ENCODE assay signal across 14 cellular contexts in the genomic region with DNA sequence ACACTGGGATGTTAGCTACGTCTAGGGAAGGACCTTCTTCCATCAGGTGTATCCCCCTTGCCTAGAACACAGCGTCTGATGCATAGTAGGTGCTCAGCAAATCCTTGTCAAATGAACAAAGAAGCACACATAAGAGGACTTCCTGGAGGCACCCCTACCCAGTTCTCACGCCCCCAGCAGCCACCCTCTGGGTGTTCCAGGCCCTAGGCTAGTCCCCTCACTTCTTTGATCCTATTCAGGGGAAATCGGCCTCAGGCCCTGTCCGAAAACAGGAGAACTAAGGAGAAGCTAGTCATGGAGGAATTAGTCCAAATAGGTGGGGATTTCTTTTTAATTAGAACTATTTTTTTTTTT.
A peak's percentile ranks its signal among the peaks of the same experiment; 100 is the strongest.
DNase-seq lines count a peak whose midpoint lies in the region; ATAC-seq and TF ChIP-seq lines count a peak whose summit lies in the region.
"Had no signal": no experiment of that assay in that cellular context is flagged by ENCODE, and none has a peak within 500 bp of the region (broad histone marks: within the 10 kb centered on the region; RNA-seq: fewer than 3 reads in every experiment).

No MANE protein-coding gene starts in this region.

- POLR2A ChIA-PET in CD8-positive, alpha-beta T cell (lab: Charles Lee): no interaction called here
- POLR2A ChIA-PET in activated CD8-positive, alpha-beta T cell treated with anti-CD3 and anti-CD28 coated beads for 36 hours (lab: Charles Lee): no interaction called here

- peak overlapping the region; percentile 19 for H3K18ac ChIP-seq in mesendoderm (ENCODE audit: low read length)

- intact Hi-C loops in colonic mucosa (cut with DNase I): no loop called here
- intact Hi-C loops in CD8-positive, alpha-beta T cell (cut with DNase I, micrococcal nuclease): no loop called here
- intact Hi-C loops in activated CD8-positive, alpha-beta T cell treated with anti-CD3 and anti-CD28 coated beads for 36 hours (cut with micrococcal nuclease): no loop called here

- H3K9ac ChIP-seq in HUES64 (ENCODE audit: low read depth, low read length) (no peak overlapping the region), colonic mucosa (ENCODE audit: low read depth in 2 of 2, low read length in 2 of 2) (no peak overlapping the region), mesendoderm (ENCODE audit: low read length) (no peak overlapping the region), subcutaneous abdominal adipose tissue (ENCODE audit: low read length in 5 of 5) (peak overlapping the region in 3 of 5 donors; percentile 31 to 56 (median 33))

- no peak overlapping the region for H4K5ac ChIP-seq in mesendoderm (ENCODE audit: low read length)

- no peak for TF ChIP-seq CTCF in colonic mucosa (IDR thresholded peaks at IDR 0.05)
- TF ChIP-seq CTCF in CD8-positive, alpha-beta T cell (IDR thresholded peaks at IDR 0.05): no peak
- TF ChIP-seq CTCF in activated CD8-positive, alpha-beta T cell treated with anti-CD3 and anti-CD28 coated beads for 36 hours (IDR thresholded peaks at IDR 0.05): no peak

- no peak overlapping the region for H3K4me2 ChIP-seq in mesendoderm (ENCODE audit: low read length)

- H3K36me3 Mint-ChIP-seq in immature natural killer cell: no peaks in the 10 kb centered on the region
- no peaks in the 10 kb centered on the region for H3K36me3 Mint-ChIP-seq in CD8-positive, alpha-beta T cell
- no peaks in the 10 kb centered on the region for H3K36me3 Mint-ChIP-seq in activated CD8-positive, alpha-beta T cell treated with anti-CD3 and anti-CD28 coated beads for 36 hours (ENCODE audit: low read depth)
- H3K36me3 Mint-ChIP-seq: CD4-positive, CD25-positive, alpha-beta regulatory T cell; stimulated activated effector memory CD8-positive, alpha-beta T cell treated with anti-CD3 and anti-CD28 coated beads, Interleukin-12 subunit alpha, Interleukin-12 subunit beta, amount 100 ng/mL, for 72 hours had no signal

- no peaks in the 10 kb centered on the region for H3K79me1 ChIP-seq in mesendoderm (ENCODE audit: low read length)

- no peak for ATAC-seq in CD8-positive, alpha-beta T cell
- ATAC-seq in activated CD8-positive, alpha-beta T cell treated with anti-CD3 and anti-CD28 coated beads for 36 hours: no peak
- ATAC-seq: stimulated activated effector memory CD8-positive, alpha-beta T cell treated with anti-CD3 and anti-CD28 coated beads, Interleukin-12 subunit alpha, Interleukin-12 subunit beta, amount 100 ng/mL, for 72 hours had no signal

- peaks cover 29% of the 10 kb centered on the region for H3K4me1 ChIP-seq in HUES64 (ENCODE audit: insufficient read depth, low read length)
- no peaks in the 10 kb centered on the region for H3K4me1 ChIP-seq in colonic mucosa
- H3K4me1 ChIP-seq in mesendoderm (ENCODE audit: control insufficient read depth, low read depth, low read length): peaks cover 4% of the 10 kb centered on the region
- H3K4me1 ChIP-seq in subcutaneous abdominal adipose tissue (ENCODE audit: control insufficient read depth in 5 of 5, insufficient read depth in 5 of 5, low read length in 5 of 5): peaks cover 11 to 57% (median 43%) of the 10 kb centered on the region in 5 donors
- peaks cover 6% of the 10 kb centered on the region for H3K4me1 ChIP-seq in CD8-positive, alpha-beta T cell (ENCODE audit: insufficient read depth, low read length)

- H3K4me3 ChIP-seq in HUES64 (ENCODE audit: low read length) (no peak overlapping the region), colonic mucosa (no peak overlapping the region), mesendoderm (ENCODE audit: low read length) (no peak overlapping the region), subcutaneous abdominal adipose tissue (ENCODE audit: low read depth in 1 of 5, low read length in 5 of 5) (no peak overlapping the region)
- H3K4me3 ChIP-seq in CD8-positive, alpha-beta T cell (ENCODE audit: low read depth, low read length): no peak overlapping the region

- H3K27ac Mint-ChIP-seq in immature natural killer cell: no peak overlapping the region
- no peak overlapping the region for H3K27ac Mint-ChIP-seq in CD8-positive, alpha-beta T cell
- H3K27ac Mint-ChIP-seq in activated CD8-positive, alpha-beta T cell treated with anti-CD3 and anti-CD28 coated beads for 36 hours: no peak overlapping the region
- H3K27ac Mint-ChIP-seq: activated CD4-positive, alpha-beta T cell treated with anti-CD3 and anti-CD28 coated beads, Interleukin-2, amount 10 ng/mL, durations not matched to agents 24 days and 14 days; CD4-positive, CD25-positive, alpha-beta regulatory T cell; stimulated activated effector memory CD8-positive, alpha-beta T cell treated with anti-CD3 and anti-CD28 coated beads, Interleukin-12 subunit alpha, Interleukin-12 subunit beta, amount 100 ng/mL, for 72 hours had no signal

- H3K4me1 Mint-ChIP-seq in immature natural killer cell: no peaks in the 10 kb centered on the region
- peaks cover 9% of the 10 kb centered on the region for H3K4me1 Mint-ChIP-seq in CD8-positive, alpha-beta T cell (ENCODE audit: low read depth)
- peaks cover 6% of the 10 kb centered on the region for H3K4me1 Mint-ChIP-seq in activated CD8-positive, alpha-beta T cell treated with anti-CD3 and anti-CD28 coated beads for 36 hours (ENCODE audit: low read depth)
- H3K4me1 Mint-ChIP-seq: stimulated activated effector memory CD8-positive, alpha-beta T cell treated with anti-CD3 and anti-CD28 coated beads, Interleukin-12 subunit alpha, Interleukin-12 subunit beta, amount 100 ng/mL, for 72 hours had no signal

- peak overlapping the region; percentile 1; the same call in 1 of the 2 replicates for H3K27ac ChIP-seq in HUES64 (ENCODE audit: low read depth, low read length)
- H3K27ac ChIP-seq in colonic mucosa: peak overlapping the region; percentile 32
- no peak overlapping the region for H3K27ac ChIP-seq in mesendoderm (ENCODE audit: low read depth, low read length)
- peak overlapping the region; percentile 79 for H3K27ac ChIP-seq in subcutaneous abdominal adipose tissue (ENCODE audit: low read depth, low read length)
- no peak overlapping the region for H3K27ac ChIP-seq in CD8-positive, alpha-beta T cell (ENCODE audit: low read depth, low read length)

- H2AK5ac ChIP-seq in mesendoderm (ENCODE audit: low read length): no peak overlapping the region

- no peak overlapping the region for H2BK120ac ChIP-seq in mesendoderm (ENCODE audit: low read depth, low read length)

- peaks cover 3 to 17% (median 5%) of the 10 kb centered on the region in 3 donors for H3K27me3 Mint-ChIP-seq in immature natural killer cell (ENCODE audit: low read depth in 3 of 3)
- peaks cover 61% of the 10 kb centered on the region for H3K27me3 Mint-ChIP-seq in CD8-positive, alpha-beta T cell (ENCODE audit: low read depth)
- H3K27me3 Mint-ChIP-seq in activated CD8-positive, alpha-beta T cell treated with anti-CD3 and anti-CD28 coated beads for 36 hours: peaks cover 22% of the 10 kb centered on the region

- no peak overlapping the region for H2BK5ac ChIP-seq in mesendoderm (ENCODE audit: low read length)

- DNase-seq in colonic mucosa (no peak), mesendoderm (no peak), immature natural killer cell (no peak), GF-D8 (lab: John Stamatoyannopoulos, UW) (no peak)
- DNase-seq in CD8-positive, alpha-beta T cell: no peak
- DNase-seq in activated CD8-positive, alpha-beta T cell treated with anti-CD3 and anti-CD28 coated beads for 36 hours: no peak
- DNase-seq: activated CD4-positive, alpha-beta T cell treated with anti-CD3 and anti-CD28 coated beads, Interleukin-2, amount 10 ng/mL, durations not matched to agents 24 days and 14 days; activated T-cell treated with anti-CD3 and anti-CD28 coated beads, Interleukin-2, amount 50 U/mL, for 48 hours; CD4-positive, CD25-positive, alpha-beta regulatory T cell; NCI-H345; stimulated activated CD4-positive, alpha-beta T cell treated with anti-CD3 and anti-CD28 coated beads, Interleukin-2, amount 100 ng/mL, for 48 hours had no signal

- peaks cover 0 to 5% (median 0%) of the 10 kb centered on the region in 6 donors for H3K9me3 Mint-ChIP-seq in immature natural killer cell
- no peaks in the 10 kb centered on the region for H3K9me3 Mint-ChIP-seq in CD8-positive, alpha-beta T cell
- H3K9me3 Mint-ChIP-seq in activated CD8-positive, alpha-beta T cell treated with anti-CD3 and anti-CD28 coated beads for 36 hours: no peaks in the 10 kb centered on the region
- H3K9me3 Mint-ChIP-seq: activated CD4-positive, alpha-beta T cell treated with anti-CD3 and anti-CD28 coated beads, Interleukin-2, amount 10 ng/mL, durations not matched to agents 24 days and 14 days; stimulated activated effector memory CD8-positive, alpha-beta T cell treated with anti-CD3 and anti-CD28 coated beads, Interleukin-12 subunit alpha, Interleukin-12 subunit beta, amount 100 ng/mL, for 72 hours had no signal

- H3K4ac ChIP-seq in mesendoderm (ENCODE audit: low read depth, low read length): no peak overlapping the region

- WGBS in HUES64: 70% methylated on average over 4 of the region's 5 CpGs
- WGBS in mesendoderm (ENCODE audit: extremely low coverage, insufficient coverage, low lambda C conversion rate): no CpG with 5 or more reads among the region's 5 CpGs

- no peak overlapping the region for H3K23ac ChIP-seq in mesendoderm (ENCODE audit: low read length)

- CTCF ChIA-PET in CD8-positive, alpha-beta T cell (lab: Charles Lee): no interaction called here
- CTCF ChIA-PET in activated CD8-positive, alpha-beta T cell treated with anti-CD3 and anti-CD28 coated beads for 36 hours (lab: Charles Lee): interaction anchor here (1.4 to 2.6 kb wide), 2 partner anchors 8 to 46 kb away, joined by 3 to 12 read pairs; no protein-coding TSS in a partner anchor

- H3K36me3 ChIP-seq in HUES64 (ENCODE audit: insufficient read depth, low read length) (no peaks in the 10 kb centered on the region), colonic mucosa (no peaks in the 10 kb centered on the region), mesendoderm (ENCODE audit: control insufficient read depth, insufficient read depth, low read length) (no peaks in the 10 kb centered on the region), subcutaneous abdominal adipose tissue (ENCODE audit: control insufficient read depth in 5 of 5, insufficient read depth in 5 of 5, low read length in 5 of 5) (no peaks in the 10 kb centered on the region)
- H3K36me3 ChIP-seq in CD8-positive, alpha-beta T cell (ENCODE audit: insufficient read depth, low read length): no peaks in the 10 kb centered on the region

- H3K9me3 ChIP-seq in HUES64 (ENCODE audit: insufficient read depth, low read depth, low read length): no peaks in the 10 kb centered on the region
- no peaks in the 10 kb centered on the region for H3K9me3 ChIP-seq in colonic mucosa
- H3K9me3 ChIP-seq in subcutaneous abdominal adipose tissue (ENCODE audit: control insufficient read depth in 5 of 5, low read length in 5 of 5): no peaks in the 10 kb centered on the region
- no peaks in the 10 kb centered on the region for H3K9me3 ChIP-seq in CD8-positive, alpha-beta T cell (ENCODE audit: low read length)

- no peak overlapping the region for H3K56ac ChIP-seq in mesendoderm (ENCODE audit: low read length)

- H3K27me3 ChIP-seq in HUES64 (ENCODE audit: insufficient read depth, low read length) (no peaks in the 10 kb centered on the region), colonic mucosa (no peaks in the 10 kb centered on the region), mesendoderm (ENCODE audit: insufficient read depth, low read length, poor library complexity) (no peaks in the 10 kb centered on the region), subcutaneous abdominal adipose tissue (ENCODE audit: control insufficient read depth in 5 of 5, insufficient read depth in 4 of 5, low read length in 5 of 5) (no peaks in the 10 kb centered on the region)
- no peaks in the 10 kb centered on the region for H3K27me3 ChIP-seq in CD8-positive, alpha-beta T cell (ENCODE audit: insufficient read depth, low read length)

- H3K4me3 Mint-ChIP-seq in immature natural killer cell: no peak overlapping the region
- H3K4me3 Mint-ChIP-seq in CD8-positive, alpha-beta T cell: no peak overlapping the region
- no peak overlapping the region for H3K4me3 Mint-ChIP-seq in activated CD8-positive, alpha-beta T cell treated with anti-CD3 and anti-CD28 coated beads for 36 hours
- H3K4me3 Mint-ChIP-seq: activated CD4-positive, alpha-beta T cell treated with anti-CD3 and anti-CD28 coated beads, Interleukin-2, amount 10 ng/mL, durations not matched to agents 24 days and 14 days; CD4-positive, CD25-positive, alpha-beta regulatory T cell; stimulated activated effector memory CD8-positive, alpha-beta T cell treated with anti-CD3 and anti-CD28 coated beads, Interleukin-12 subunit alpha, Interleukin-12 subunit beta, amount 100 ng/mL, for 72 hours had no signal

- H4K8ac ChIP-seq in mesendoderm (ENCODE audit: low read depth, low read length): no peak overlapping the region

- H3K79me2 ChIP-seq in mesendoderm (ENCODE audit: control insufficient read depth, insufficient read depth, low read length): no peaks in the 10 kb centered on the region

- H2BK15ac ChIP-seq in mesendoderm (replicated peaks; ENCODE audit: low read depth): no peak overlapping the region

Comparison
In these comparisons a context has a peak if more than half of its experiments do, and no peak if none do; other contexts are left out.
1. H3K27ac ChIP-seq: peak in HUES64 (single experiment), colonic mucosa (single experiment) and subcutaneous abdominal adipose tissue (single experiment); none in mesendoderm (single experiment) and CD8-positive, alpha-beta T cell (single experiment).
2. H3K9ac ChIP-seq: peak in subcutaneous abdominal adipose tissue (3 of 5); none in HUES64 (single experiment), colonic mucosa (0 of 2) and mesendoderm (single experiment).